In genomic region chr5:38387161-38387560, GRCh38 we compare ENCODE assay signal across 21 cellular contexts.
"Had no signal": no experiment of that assay in that cellular context is flagged by ENCODE, and none has a peak within 500 bp of the region (broad histone marks: within the 10 kb centered on the region; RNA-seq: fewer than 3 reads in every experiment).

No MANE protein-coding gene starts in this region.

- H3K9me3 ChIP-seq: colonic mucosa, esophagus squamous epithelium, gastrocnemius medialis, heart right ventricle, left lung, lower lobe of right lung had no signal

- H3K36me3 Mint-ChIP-seq: memory B cell had no signal

- H3K27ac ChIP-seq: colonic mucosa, dorsolateral prefrontal cortex, esophagus squamous epithelium, gastrocnemius medialis, heart right ventricle, left lung, lower lobe of right lung had no signal

- H3K27ac Mint-ChIP-seq: memory B cell; naive thymus-derived CD4-positive, alpha-beta T cell had no signal

- H3K4me3 Mint-ChIP-seq: memory B cell; naive thymus-derived CD4-positive, alpha-beta T cell had no signal

- ATAC-seq: gastrocnemius medialis; heart right ventricle; left cardiac atrium; left lung; left ventricle myocardium superior; lower lobe of right lung; naive thymus-derived CD4-positive, alpha-beta T cell had no signal

- DNase-seq: colonic mucosa; dermis blood vessel endothelial cell; dorsolateral prefrontal cortex; effector CD4-positive, alpha-beta T cell; effector memory CD4-positive, alpha-beta T cell; esophagus squamous epithelium; foreskin fibroblast; foreskin melanocyte; gastrocnemius medialis; glutamatergic neuron; head of caudate nucleus; heart right ventricle; hippocampal formation; left cardiac atrium; left lung; left ventricle myocardium superior; lower lobe of right lung; mesendoderm; midbrain; naive thymus-derived CD4-positive, alpha-beta T cell had no signal

- H3K27me3 ChIP-seq: colonic mucosa, esophagus squamous epithelium, gastrocnemius medialis, heart right ventricle had no signal

- H3K36me3 ChIP-seq: colonic mucosa, esophagus squamous epithelium, gastrocnemius medialis, heart right ventricle, left lung, lower lobe of right lung had no signal

- H3K4me1 ChIP-seq: colonic mucosa, esophagus squamous epithelium, gastrocnemius medialis, left lung, lower lobe of right lung had no signal

- H3K4me3 ChIP-seq: colonic mucosa, dorsolateral prefrontal cortex, esophagus squamous epithelium, gastrocnemius medialis, heart right ventricle, left lung, lower lobe of right lung had no signal

- H3K4me1 Mint-ChIP-seq: memory B cell had no signal
